In the genomic region with DNA sequence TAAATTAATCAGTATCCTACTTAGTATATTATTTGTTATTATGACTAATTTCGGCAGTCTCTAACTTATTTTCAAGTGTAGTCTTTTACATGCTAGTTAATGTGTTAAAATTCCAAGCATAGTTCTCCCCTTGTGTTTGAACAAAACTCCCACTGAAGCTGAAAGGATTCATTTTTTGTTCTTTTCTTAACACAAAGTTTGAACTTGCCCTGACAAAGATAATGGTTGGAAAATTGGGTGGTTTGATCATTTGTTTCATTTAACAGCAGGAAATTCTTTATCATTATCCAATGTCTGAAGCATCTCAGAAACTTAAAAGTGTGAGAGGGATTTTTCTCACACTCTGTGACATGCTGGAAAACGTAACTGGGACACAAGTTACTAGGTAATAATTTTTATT, we compare ENCODE assay signal across 20 cellular contexts.
"Had no signal": no experiment of that assay in that cellular context is flagged by ENCODE, and none has a peak within 500 bp of the region (broad histone marks: within the 10 kb centered on the region; RNA-seq: fewer than 3 reads in every experiment).

No MANE protein-coding gene starts in this region.

- H3K36me3 Mint-ChIP-seq: naive thymus-derived CD4-positive, alpha-beta T cell; stimulated activated naive B cell treated with anti-CD40 and anti-IgM and Interleukin-4, amounts not matched to agents 10 μg/mL and 1 μg/mL and 100 μg/mL, for 72 hours had no signal

- H2AFZ ChIP-seq: parathyroid adenoma had no signal

- DNase-seq: activated CD4-positive, alpha-beta T cell treated with anti-CD3 and anti-CD28 coated beads, Interleukin-2, amount 50 U/mL, for 4 hours; activated effector memory CD4-positive, alpha-beta T cell treated with anti-CD3 and anti-CD28 coated beads, Interleukin-2, amount 50 U/mL, for 16 hours; activated naive CD4-positive, alpha-beta T cell treated with anti-CD3 and anti-CD28 coated beads, Interleukin-2, amount 50 U/mL, for 16 hours; activated T-cell treated with anti-CD3 and anti-CD28 coated beads, Interleukin-2, amount 50 U/mL, for 72 hours; colonic mucosa; erythroblast; gastrocnemius medialis; heart left ventricle; kidney; left lung; mammary epithelial cell; mucosa of descending colon; naive thymus-derived CD4-positive, alpha-beta T cell; sigmoid colon; stimulated activated naive B cell treated with anti-CD40 and anti-IgM and Interleukin-4, amounts not matched to agents 10 μg/mL and 1 μg/mL and 100 μg/mL, for 72 hours; SW 1271; thyroid gland; WERI-Rb-1 had no signal

- H3K4me3 ChIP-seq: ascending aorta, colonic mucosa, gastrocnemius medialis, heart left ventricle, left lung, mucosa of descending colon, sigmoid colon, thyroid gland had no signal

- H3K27me3 Mint-ChIP-seq: stimulated activated naive B cell treated with anti-CD40 and anti-IgM and Interleukin-4, amounts not matched to agents 10 μg/mL and 1 μg/mL and 100 μg/mL, for 72 hours had no signal

- H3K9ac ChIP-seq: parathyroid adenoma had no signal

- H3K27ac ChIP-seq: ascending aorta, colonic mucosa, gastrocnemius medialis, heart left ventricle, left lung, parathyroid adenoma, sigmoid colon, thyroid gland, WERI-Rb-1 had no signal

- H3K4me1 ChIP-seq: ascending aorta, colonic mucosa, gastrocnemius medialis, heart left ventricle, left lung, parathyroid adenoma, sigmoid colon, thyroid gland had no signal

- H3K27ac Mint-ChIP-seq: activated T-cell treated with anti-CD3 and anti-CD28 coated beads, Interleukin-2, amount 50 U/mL, for 72 hours; naive thymus-derived CD4-positive, alpha-beta T cell; stimulated activated naive B cell treated with anti-CD40 and anti-IgM and Interleukin-4, amounts not matched to agents 10 μg/mL and 1 μg/mL and 100 μg/mL, for 72 hours had no signal

- ATAC-seq: activated T-cell treated with anti-CD3 and anti-CD28 coated beads, Interleukin-2, amount 50 U/mL, for 72 hours; gastrocnemius medialis; heart left ventricle; left lung; mucosa of descending colon; naive thymus-derived CD4-positive, alpha-beta T cell; stimulated activated naive B cell treated with anti-CD40 and anti-IgM and Interleukin-4, amounts not matched to agents 10 μg/mL and 1 μg/mL and 100 μg/mL, for 72 hours had no signal

- H3K9me3 Mint-ChIP-seq: stimulated activated naive B cell treated with anti-CD40 and anti-IgM and Interleukin-4, amounts not matched to agents 10 μg/mL and 1 μg/mL and 100 μg/mL, for 72 hours had no signal

- H3K36me3 ChIP-seq: ascending aorta, colonic mucosa, gastrocnemius medialis, left lung, sigmoid colon, thyroid gland, WERI-Rb-1 had no signal

- H3K27me3 ChIP-seq: ascending aorta, colonic mucosa, gastrocnemius medialis, heart left ventricle, left lung, sigmoid colon, thyroid gland had no signal

- H3K4me1 Mint-ChIP-seq: naive thymus-derived CD4-positive, alpha-beta T cell; stimulated activated naive B cell treated with anti-CD40 and anti-IgM and Interleukin-4, amounts not matched to agents 10 μg/mL and 1 μg/mL and 100 μg/mL, for 72 hours had no signal

- H3K9me3 ChIP-seq: ascending aorta, colonic mucosa, gastrocnemius medialis, heart left ventricle, left lung, mucosa of descending colon, sigmoid colon, thyroid gland had no signal

- H3K4me3 Mint-ChIP-seq: activated T-cell treated with anti-CD3 and anti-CD28 coated beads, Interleukin-2, amount 50 U/mL, for 72 hours; naive thymus-derived CD4-positive, alpha-beta T cell; stimulated activated naive B cell treated with anti-CD40 and anti-IgM and Interleukin-4, amounts not matched to agents 10 μg/mL and 1 μg/mL and 100 μg/mL, for 72 hours had no signal
